Comparison of ENCODE assay signal across 26 cellular contexts in genomic region chr11:90423378-90423777, GRCh38.
A peak's percentile ranks its signal among the peaks of the same experiment; 100 is the strongest.
DNase-seq lines count a peak whose midpoint lies in the region; ATAC-seq and TF ChIP-seq lines count a peak whose summit lies in the region.
"Had no signal": no experiment of that assay in that cellular context is flagged by ENCODE, and none has a peak within 500 bp of the region (broad histone marks: within the 10 kb centered on the region; RNA-seq: fewer than 3 reads in every experiment).

No MANE protein-coding gene starts in this region.

- H3K9me3 Mint-ChIP-seq in GM23338 = no peaks in the 10 kb centered on the region
- no peaks in the 10 kb centered on the region for H3K9me3 Mint-ChIP-seq in activated naive CD8-positive, alpha-beta T cell treated with anti-CD3 and anti-CD28 coated beads for 36 hours
- H3K9me3 Mint-ChIP-seq: activated T-cell treated with anti-CD3 and anti-CD28 coated beads, Interleukin-2, amount 50 U/mL, for 4 hours had no signal

- H3K9me3 ChIP-seq in PC-9 (ENCODE audit: insufficient read depth, low read depth) = no peaks in the 10 kb centered on the region
- H3K9me3 ChIP-seq: adrenal gland; BLaER1 treated with 17β-estradiol and CSF1 and Interleukin-3, amounts not matched to agents 10 nM and 100 nM; Peyer's patch; transverse colon had no signal

- no peaks in the 10 kb centered on the region for H3K27me3 Mint-ChIP-seq in GM23338 (ENCODE audit: insufficient read depth, low read depth, poor library complexity)
- H3K27me3 Mint-ChIP-seq in activated naive CD8-positive, alpha-beta T cell treated with anti-CD3 and anti-CD28 coated beads for 36 hours = no peaks in the 10 kb centered on the region

- no peaks in the 10 kb centered on the region for H3K36me3 ChIP-seq in GM23338 (ENCODE audit: insufficient read depth)
- H3K36me3 ChIP-seq in PC-9 (ENCODE audit: low read depth) = no peaks in the 10 kb centered on the region
- H3K36me3 ChIP-seq: adrenal gland; BLaER1 treated with 17β-estradiol and CSF1 and Interleukin-3, amounts not matched to agents 10 nM and 100 nM; brain microvascular endothelial cell; Peyer's patch; transverse colon had no signal

- H3K79me2 ChIP-seq in GM23338 (replicated peaks; ENCODE audit: insufficient read depth) = no peaks in the 10 kb centered on the region
- no peaks in the 10 kb centered on the region for H3K79me2 ChIP-seq in PC-9 (ENCODE audit: low read depth)

- H3K36me3 Mint-ChIP-seq in GM23338 (ENCODE audit: low read depth) = peaks cover 8% of the 10 kb centered on the region; the same call in 1 of the 3 replicates
- no peaks in the 10 kb centered on the region for H3K36me3 Mint-ChIP-seq in activated naive CD8-positive, alpha-beta T cell treated with anti-CD3 and anti-CD28 coated beads for 36 hours

- peak overlapping the region; percentile 92 for H3K27ac Mint-ChIP-seq in GM23338
- H3K27ac Mint-ChIP-seq in activated naive CD8-positive, alpha-beta T cell treated with anti-CD3 and anti-CD28 coated beads for 36 hours = no peak overlapping the region
- H3K27ac Mint-ChIP-seq: HFFc6 had no signal

- ATAC-seq in GM23338 = no peak
- no peak for ATAC-seq in HG03521 (IDR thresholded peaks at IDR 0.05; ENCODE audit: unreplicated experiment)
- ATAC-seq in GM21576 (IDR thresholded peaks at IDR 0.05; ENCODE audit: unreplicated experiment) = no peak
- ATAC-seq: activated T-cell treated with anti-CD3 and anti-CD28 coated beads, Interleukin-2, amount 50 U/mL, for 4 hours had no signal

- CTCF ChIA-PET in PC-9 (lab: Charles Lee) = no interaction called here

- H4K20me1 ChIP-seq in GM23338 (replicated peaks; ENCODE audit: insufficient read depth) (no peaks in the 10 kb centered on the region), PC-9 (ENCODE audit: insufficient read depth) (no peaks in the 10 kb centered on the region)
- H4K20me1 ChIP-seq: BLaER1 treated with 17β-estradiol and CSF1 and Interleukin-3, amounts not matched to agents 10 nM and 100 nM had no signal

- H2AFZ ChIP-seq in GM23338 = peak overlapping the region; percentile 12; the same call in 1 of the 2 replicates
- H2AFZ ChIP-seq in PC-9 = peak overlapping the region; percentile 24; the same call in 1 of the 2 replicates

- H3K4me2 ChIP-seq in GM23338 = no peak overlapping the region
- H3K4me2 ChIP-seq in PC-9 = no peak overlapping the region
- H3K4me2 ChIP-seq: BLaER1 treated with 17β-estradiol and CSF1 and Interleukin-3, amounts not matched to agents 10 nM and 100 nM had no signal

- peaks cover 6% of the 10 kb centered on the region; the same call in 1 of the 2 replicates for H3K4me1 ChIP-seq in GM23338 (ENCODE audit: insufficient read depth)
- H3K4me1 ChIP-seq in PC-9 (replicated peaks; ENCODE audit: insufficient read depth) = no peaks in the 10 kb centered on the region
- H3K4me1 ChIP-seq: adrenal gland; BLaER1 treated with 17β-estradiol and CSF1 and Interleukin-3, amounts not matched to agents 10 nM and 100 nM; Peyer's patch; transverse colon had no signal

- peaks cover 9% of the 10 kb centered on the region for H3K4me1 Mint-ChIP-seq in GM23338
- no peaks in the 10 kb centered on the region for H3K4me1 Mint-ChIP-seq in activated naive CD8-positive, alpha-beta T cell treated with anti-CD3 and anti-CD28 coated beads for 36 hours

- no peaks in the 10 kb centered on the region for H3F3A ChIP-seq in GM23338 (replicated peaks; ENCODE audit: low read depth)
- no peaks in the 10 kb centered on the region for H3F3A ChIP-seq in PC-9 (ENCODE audit: insufficient read depth, low read depth)

- H3K27ac ChIP-seq in GM23338 (ENCODE audit: low read depth) (no peak overlapping the region; the same call in 1 of the 2 replicates), PC-9 (no peak overlapping the region)
- H3K27ac ChIP-seq: adrenal gland; BLaER1 treated with 17β-estradiol and CSF1 and Interleukin-3, amounts not matched to agents 10 nM and 100 nM; brain microvascular endothelial cell; Peyer's patch; skin epidermis; transverse colon had no signal

- H3K27me3 ChIP-seq in GM23338 (ENCODE audit: insufficient read depth) (no peaks in the 10 kb centered on the region), PC-9 (ENCODE audit: insufficient read depth, low read depth) (no peaks in the 10 kb centered on the region)
- H3K27me3 ChIP-seq: adrenal gland; BLaER1 treated with 17β-estradiol and CSF1 and Interleukin-3, amounts not matched to agents 10 nM and 100 nM; brain microvascular endothelial cell; Peyer's patch; transverse colon had no signal

- no peaks in the 10 kb centered on the region for H3K9me2 ChIP-seq in GM23338 (ENCODE audit: insufficient read depth)
- no peaks in the 10 kb centered on the region for H3K9me2 ChIP-seq in PC-9 (ENCODE audit: insufficient read depth)

- H3K4me3 Mint-ChIP-seq in GM23338 = no peak overlapping the region
- H3K4me3 Mint-ChIP-seq in activated naive CD8-positive, alpha-beta T cell treated with anti-CD3 and anti-CD28 coated beads for 36 hours = no peak overlapping the region
- H3K4me3 Mint-ChIP-seq: activated T-cell treated with anti-CD3 and anti-CD28 coated beads, Interleukin-2, amount 50 U/mL, for 4 hours; HFFc6 had no signal

- BruUV-seq in PC-9 (replicated peaks; lab: Mats Ljungman, UMichigan) = no TSS peak

- DNase-seq in GM23338 (ENCODE audit: low spot score) (no peak), PC-9 (no peak), kidney tubule cell (ENCODE audit: low spot score) (peak; percentile 6), renal cortical epithelial cell (ENCODE audit: low read depth) (peak; percentile 22)
- DNase-seq in activated naive CD8-positive, alpha-beta T cell treated with anti-CD3 and anti-CD28 coated beads for 36 hours = no peak
- DNase-seq: activated CD4-positive, alpha-beta T cell treated with anti-CD3 and anti-CD28 coated beads for 48 hours; activated T-cell treated with anti-CD3 and anti-CD28 coated beads, Interleukin-2, amount 50 U/mL, for 4 hours; adrenal gland; brain microvascular endothelial cell; COR-L47; effector CD8-positive, alpha-beta T cell; foreskin fibroblast; HFFc6; Karpas-422; kidney glomerular epithelial cell; NCI-H2171; NCI-H524 treated with DMSO at 0.1 percent for 48 hours; occipital lobe; Peyer's patch; SIG-M5; stimulated activated CD8-positive, alpha-beta memory T cell treated with anti-CD3 and anti-CD28 coated beads, Interleukin-4, amount 100 ng/mL, for 48 hours; transverse colon had no signal

- POLR2A ChIA-PET in PC-9 (lab: Charles Lee; ENCODE audit: unreplicated experiment) = no interaction called here

- H3K4me3 ChIP-seq in GM23338 = no peak overlapping the region
- H3K4me3 ChIP-seq in PC-9 = no peak overlapping the region
- H3K4me3 ChIP-seq: adrenal gland; BLaER1 treated with 17β-estradiol and CSF1 and Interleukin-3, amounts not matched to agents 10 nM and 100 nM; Peyer's patch; skin epidermis; transverse colon had no signal

- TF ChIP-seq CTCF in GM23338 (conservative IDR thresholded peaks at IDR 0.05; ENCODE audit: low read depth in 2 of 2) = no peak
- no peak for TF ChIP-seq CTCF in PC-9 (conservative IDR thresholded peaks at IDR 0.05)

- intact Hi-C loops in PC-9 (cut with micrococcal nuclease; ENCODE audit: unreplicated experiment) = no loop called here

TF ChIP-seq in GM23338, 12 proteins besides CTCF, POLR2A, EP300 and RAD21:
- no peak for TF ChIP-seq ZNF114 (CRISPR knock-in tag; IDR thresholded peaks at IDR 0.05)
- no peak for TF ChIP-seq EZH2 (IDR thresholded peaks at IDR 0.05; ENCODE audit: low read depth, unreplicated experiment)
- no peak for TF ChIP-seq ZNF331 (CRISPR knock-in tag; IDR thresholded peaks at IDR 0.05; ENCODE audit: low read depth)
- no peak for TF ChIP-seq ETS1 (IDR thresholded peaks at IDR 0.05)
- TF ChIP-seq NANOG (IDR thresholded peaks at IDR 0.05; ENCODE audit: borderline replicate concordance) = no peak

Comparison
In these comparisons a context has a peak if more than half of its experiments do, and no peak if none do; other contexts are left out.
1. DNase-seq: peak in kidney tubule cell (single experiment) and renal cortical epithelial cell (single experiment); none in GM23338 (single experiment), PC-9 (0 of 2) and activated naive CD8-positive, alpha-beta T cell treated with anti-CD3 and anti-CD28 coated beads for 36 hours (single experiment).